ENCODE assay signal across 8 cellular contexts in genomic region chr6:31795616-31796298, GRCh38.
DNase-seq lines count a peak whose midpoint lies in the region; ATAC-seq and TF ChIP-seq lines count a peak whose summit lies in the region.

Gene VARS1 (minus strand): TSS chr6:31795752. CDS start chr6:31795217, 535 bp downstream.

- ATAC-seq in HG03354 (IDR thresholded peaks at IDR 0.05; ENCODE audit: poor library complexity, severe bottlenecking, unreplicated experiment), result peak; percentile 73

- DNase-seq in AG08395 (ENCODE audit: low spot score) (peak; percentile 98), NCI-H510A treated with DMSO at 0.1 percent for 48 hours (lab: John Stamatoyannopoulos, UW) (peak; percentile 95), left kidney (ENCODE audit: low read depth, low spot score) (peak; percentile 95)
- DNase-seq in activated CD4-positive, alpha-beta T cell treated with anti-CD3 and anti-CD28 coated beads for 4 hours, result peak; percentile 77 to 85
- DNase-seq in stimulated activated CD4-positive, alpha-beta T cell treated with anti-CD3 and anti-CD28 coated beads, Interleukin-2, amount 100 ng/mL, for 24 hours, result peak; percentile 86 to 88

- in situ Hi-C loops in GM18951 (cut with MboI; ENCODE audit: low sequenced_read_pairs, unreplicated experiment), result no loop called here

- peak; percentile 68 for TF ChIP-seq POLR2A in GM18951 (IDR thresholded peaks at IDR 0.05; ENCODE audit: extremely low read depth, insufficient read depth, insufficient read length)

- peak within 1 kb of the TSS; percentile 90 for H3K27ac ChIP-seq in cingulate gyrus (ENCODE audit: low read depth, low read length)

Comparison
In these comparisons a context has a peak if more than half of its experiments do, and no peak if none do; other contexts are left out.
1. Peak in every context shown above with its lines: DNase-seq, ATAC-seq and H3K27ac ChIP-seq.